In genomic region chr11:126411971-126412381, GRCh38 we compare ENCODE assay signal across 13 cellular contexts. TPM values are rescaled to one million over a fixed set of nuclear protein-coding genes. Genes with fewer than 3 reads are reported as not detected.
DNase-seq lines count a peak whose midpoint lies in the region; ATAC-seq and TF ChIP-seq lines count a peak whose summit lies in the region.
"Had no signal": no experiment of that assay in that cellular context is flagged by ENCODE, and none has a peak within 500 bp of the region (broad histone marks: within the 10 kb centered on the region; RNA-seq: fewer than 3 reads in every experiment).

No MANE protein-coding gene starts in this region.

- TF ChIP-seq CTCF in fibroblast of lung (conservative IDR thresholded peaks at IDR 0.05 in 1 of 2, IDR thresholded peaks at IDR 0.05 in 1 of 2; ENCODE audit: low read depth in 1 of 2, low read length in 2 of 2) (peak; percentile 30 to 31), osteoblast (IDR thresholded peaks at IDR 0.05; ENCODE audit: extremely low read depth, low read depth, low read length) (peak; percentile 19)

- CTCF ChIA-PET in naive thymus-derived CD4-positive, alpha-beta T cell (lab: Charles Lee) = interaction anchor here (1.2 kb wide), 1 partner anchor 69 kb away, joined by 3 read pairs; no protein-coding TSS in a partner anchor

- H3K36me3 Mint-ChIP-seq in naive thymus-derived CD4-positive, alpha-beta T cell = peaks cover 0 to 14% (median 5%) of the 10 kb centered on the region in 5 donors

- peaks cover 18% of the 10 kb centered on the region for H3K4me1 ChIP-seq in fibroblast of lung (ENCODE audit: control insufficient read depth, extremely low read depth, insufficient read depth, low read length)
- peaks cover 4% of the 10 kb centered on the region for H3K4me1 ChIP-seq in osteoblast (ENCODE audit: insufficient read depth, low read length)
- H3K4me1 ChIP-seq in naive thymus-derived CD4-positive, alpha-beta T cell (ENCODE audit: control insufficient read depth in 2 of 2, insufficient read depth in 2 of 2, low read length in 2 of 2) = peaks cover 4 to 6% of the 10 kb centered on the region in 2 donors

- peaks cover 3% of the 10 kb centered on the region for H3K36me3 ChIP-seq in fibroblast of lung (ENCODE audit: control insufficient read depth, insufficient read depth, low read length)
- peaks cover 26% of the 10 kb centered on the region for H3K36me3 ChIP-seq in osteoblast (ENCODE audit: insufficient read depth, low read length)
- H3K36me3 ChIP-seq in naive thymus-derived CD4-positive, alpha-beta T cell (ENCODE audit: control insufficient read depth in 2 of 3, insufficient read depth in 3 of 3, low read length in 3 of 3) = no peaks in the 10 kb centered on the region

- POLR2A ChIA-PET in naive thymus-derived CD4-positive, alpha-beta T cell (lab: Charles Lee) = no interaction called here

- H4K20me1 ChIP-seq in fibroblast of lung (ENCODE audit: control insufficient read depth, extremely low read depth, insufficient read depth, low read length) (no peaks in the 10 kb centered on the region), osteoblast (ENCODE audit: insufficient read depth, low read length) (no peaks in the 10 kb centered on the region)

- intact Hi-C loops in naive thymus-derived CD4-positive, alpha-beta T cell (cut with micrococcal nuclease) = no loop called here

- H2AFZ ChIP-seq in fibroblast of lung (ENCODE audit: low read length) (no peak overlapping the region), osteoblast (ENCODE audit: low read length) (no peak overlapping the region)

- no peak overlapping the region for H3K27ac ChIP-seq in fibroblast of lung (ENCODE audit: insufficient read depth, low read length)
- H3K27ac ChIP-seq in osteoblast (ENCODE audit: low read depth, low read length) = no peak overlapping the region
- no peak overlapping the region for H3K27ac ChIP-seq in naive thymus-derived CD4-positive, alpha-beta T cell (ENCODE audit: low read depth, low read length)
- H3K27ac ChIP-seq: C4-2B had no signal

- no peak overlapping the region for H3K9ac ChIP-seq in fibroblast of lung (ENCODE audit: insufficient read depth, low read length)

- no peak overlapping the region for H3K27ac Mint-ChIP-seq in naive thymus-derived CD4-positive, alpha-beta T cell
- H3K27ac Mint-ChIP-seq: activated CD4-positive, alpha-beta T cell treated with anti-CD3 and anti-CD28 coated beads, Interleukin-2, amount 10 ng/mL, durations not matched to agents 7 days and 5 days; activated T-helper 1 cell treated with anti-CD3 and anti-CD28 coated beads, Interleukin-12 subunit alpha, Interleukin-12 subunit beta, Interleukin-2, Interleukin-4 antibody, amounts not matched to agents 30 ng/mL and 10 ng/mL and 1 ng/mL, durations not matched to agents 14 hours and 24 hours and 36 hours had no signal

- peaks cover 0 to 11% (median 8%) of the 10 kb centered on the region in 7 donors for H3K4me1 Mint-ChIP-seq in naive thymus-derived CD4-positive, alpha-beta T cell

- H3K4me3 ChIP-seq in fibroblast of lung (replicated peaks in 1 of 4; ENCODE audit: control extremely low read depth in 1 of 4, insufficient read depth in 1 of 4, low read depth in 3 of 4, low read length in 4 of 4) (no peak overlapping the region), osteoblast (ENCODE audit: insufficient read depth, low read length) (no peak overlapping the region)
- no peak overlapping the region for H3K4me3 ChIP-seq in naive thymus-derived CD4-positive, alpha-beta T cell (ENCODE audit: low read length)

- DNase-seq in AG20443 (ENCODE audit: low spot score) (peak; percentile 40), OCI-M1 (lab: John Stamatoyannopoulos, UW) (peak; percentile 57), fibroblast of lung (ENCODE audit: low read depth in 2 of 2) (no peak), osteoblast (ENCODE audit: insufficient read length, low spot score, missing footprints) (peak; percentile 80)
- DNase-seq in stimulated activated CD4-positive, alpha-beta T cell treated with anti-CD3 and anti-CD28 coated beads, Interleukin-2, amount 100 ng/mL, for 24 hours = no peak
- no peak for DNase-seq in naive thymus-derived CD4-positive, alpha-beta T cell
- DNase-seq: activated CD4-positive, alpha-beta T cell treated with anti-CD3 and anti-CD28 coated beads, Interleukin-2, amount 10 ng/mL, durations not matched to agents 7 days and 5 days; effector memory CD4-positive, alpha-beta T cell; NCI-H2029 had no signal

- H3K4me2 ChIP-seq in fibroblast of lung (ENCODE audit: extremely low read depth, insufficient read depth, low read length) (no peak overlapping the region), osteoblast (ENCODE audit: insufficient read depth, low read length) (no peak overlapping the region)

- no peaks in the 10 kb centered on the region for H3K27me3 Mint-ChIP-seq in naive thymus-derived CD4-positive, alpha-beta T cell
- H3K27me3 Mint-ChIP-seq: activated CD4-positive, alpha-beta T cell treated with anti-CD3 and anti-CD28 coated beads, Interleukin-2, amount 10 ng/mL, durations not matched to agents 7 days and 5 days had no signal

- no peaks in the 10 kb centered on the region for H3K9me3 ChIP-seq in fibroblast of lung (ENCODE audit: control insufficient read depth, insufficient read depth, low read depth, low read length)
- H3K9me3 ChIP-seq in osteoblast (ENCODE audit: low read depth, low read length) = no peaks in the 10 kb centered on the region
- no peaks in the 10 kb centered on the region for H3K9me3 ChIP-seq in naive thymus-derived CD4-positive, alpha-beta T cell (ENCODE audit: control insufficient read depth in 2 of 3, low read length in 3 of 3)

- ATAC-seq in GM21528 (IDR thresholded peaks at IDR 0.05; ENCODE audit: low FRiP score, unreplicated experiment) (no peak), HG02885 (IDR thresholded peaks at IDR 0.05; ENCODE audit: poor library complexity, unreplicated experiment) (no peak)
- ATAC-seq in naive thymus-derived CD4-positive, alpha-beta T cell = no peak

- peak overlapping the region in 3 of 10 donors; percentile 1 to 38 (median 20) for H3K4me3 Mint-ChIP-seq in naive thymus-derived CD4-positive, alpha-beta T cell
- H3K4me3 Mint-ChIP-seq: activated CD4-positive, alpha-beta T cell treated with anti-CD3 and anti-CD28 coated beads, Interleukin-2, amount 10 ng/mL, durations not matched to agents 7 days and 5 days; activated T-helper 1 cell treated with anti-CD3 and anti-CD28 coated beads, Interleukin-12 subunit alpha, Interleukin-12 subunit beta, Interleukin-2, Interleukin-4 antibody, amounts not matched to agents 30 ng/mL and 10 ng/mL and 1 ng/mL, durations not matched to agents 14 hours and 24 hours and 36 hours had no signal

- H3K79me2 ChIP-seq in fibroblast of lung (ENCODE audit: control insufficient read depth, insufficient read depth, low read length) = no peaks in the 10 kb centered on the region
- H3K79me2 ChIP-seq in osteoblast (ENCODE audit: insufficient read depth, low read length) = no peaks in the 10 kb centered on the region

- H3K27me3 ChIP-seq in fibroblast of lung (ENCODE audit: control insufficient read depth, insufficient read depth, low read length) (no peaks in the 10 kb centered on the region), osteoblast (ENCODE audit: insufficient read depth, low read length) (no peaks in the 10 kb centered on the region)
- no peaks in the 10 kb centered on the region for H3K27me3 ChIP-seq in naive thymus-derived CD4-positive, alpha-beta T cell (ENCODE audit: control insufficient read depth in 2 of 2, insufficient read depth in 2 of 2, low read length in 2 of 2)

- H3K9me3 Mint-ChIP-seq in naive thymus-derived CD4-positive, alpha-beta T cell = peaks cover 0 to 1% (median 0%) of the 10 kb centered on the region in 11 donors
- H3K9me3 Mint-ChIP-seq: activated CD4-positive, alpha-beta T cell treated with anti-CD3 and anti-CD28 coated beads, Interleukin-2, amount 10 ng/mL, durations not matched to agents 7 days and 5 days; activated T-helper 1 cell treated with anti-CD3 and anti-CD28 coated beads, Interleukin-12 subunit alpha, Interleukin-12 subunit beta, Interleukin-2, Interleukin-4 antibody, amounts not matched to agents 30 ng/mL and 10 ng/mL and 1 ng/mL, durations not matched to agents 14 hours and 24 hours and 36 hours had no signal

RNA-seq across cellular contexts. Expression of gene ST3GAL4, which starts 56.5 kb away (rescaled TPM):
- total RNA-seq in fibroblast of lung (25.2 and 36.8 TPM in 2 replicates), osteoblast (11.8 and 13.8 TPM in 2 replicates)
- 16.7 and 24.8 TPM in 2 replicates for polyA plus RNA-seq in fibroblast of lung
- 14.7 and 23.5 TPM in 2 replicates for polyA plus RNA-seq in fibroblast of lung (2012)
- polyA minus RNA-seq in fibroblast of lung (ENCODE audit: low replicate concordance) = 25.7 and 55.7 TPM in 2 replicates
- 10 to 100 TPM in 1 of 5 experiments, 1 to 10 TPM in 4; 2.7 to 13.4 (median 4.7) TPM for total RNA-seq in naive thymus-derived CD4-positive, alpha-beta T cell
- 1 to 10 TPM; 4.0 to 4.1 TPM for polyA plus RNA-seq in naive thymus-derived CD4-positive, alpha-beta T cell

Comparison
In these comparisons a context has a peak if more than half of its experiments do, and no peak if none do; other contexts are left out.
1. DNase-seq: peak in AG20443 (single experiment), OCI-M1 (single experiment) and osteoblast (single experiment); none in fibroblast of lung (0 of 2), stimulated activated CD4-positive, alpha-beta T cell treated with anti-CD3 and anti-CD28 coated beads, Interleukin-2, amount 100 ng/mL, for 24 hours (0 of 2) and naive thymus-derived CD4-positive, alpha-beta T cell (0 of 9).